In genomic region chr1:100219879-100220278, GRCh38 we compare ENCODE assay signal across 1 cellular context.
A peak's percentile ranks its signal among the peaks of the same experiment; 100 is the strongest.
TF ChIP-seq lines count a peak whose summit lies in the region.

No MANE protein-coding gene starts in this region.

TF ChIP-seq in K562, 482 proteins besides CTCF, POLR2A, EP300 and RAD21:
- TF ChIP-seq ZNF23 (CRISPR knock-in tag; IDR thresholded peaks at IDR 0.05): no peak
- no peak for TF ChIP-seq CBFA2T3 (IDR thresholded peaks at IDR 0.05)
- TF ChIP-seq TRIM24 (IDR thresholded peaks at IDR 0.05): 0 out of 4 replicates have a peak, but pooled peaks of 1 of the 2 experiments have one; percentile 17
- no peak for TF ChIP-seq EP400 (IDR thresholded peaks at IDR 0.05)
- TF ChIP-seq CAMTA2 (CRISPR knock-in tag; conservative IDR thresholded peaks at IDR 0.05): no peak
- no peak for TF ChIP-seq DACH1 (IDR thresholded peaks at IDR 0.05; ENCODE audit: partially characterized antibody)
- TF ChIP-seq CEBPB (tag; IDR thresholded peaks at IDR 0.05): peak; percentile 84
- TF ChIP-seq ATF3 (IDR thresholded peaks at IDR 0.05): peak; percentile 77
- no peak for TF ChIP-seq ATF3 (CRISPR knock-in tag; conservative IDR thresholded peaks at IDR 0.05)
- TF ChIP-seq CEBPG (CRISPR knock-in tag; IDR thresholded peaks at IDR 0.05): peak; percentile 63; the same call in 1 of the 2 replicates
- peak in 1 of 2 experiments; percentile 66; a peak in 1 of 4 replicates for TF ChIP-seq CEBPG (tag; conservative IDR thresholded peaks at IDR 0.05 in 1 of 2, IDR thresholded peaks at IDR 0.05 in 1 of 2)
- TF ChIP-seq FOSL1 (tag; conservative IDR thresholded peaks at IDR 0.05): peak; percentile 50; the same call in 1 of the 2 replicates
- no peak for TF ChIP-seq CBX1 (IDR thresholded peaks at IDR 0.05; ENCODE audit: low read depth)
- TF ChIP-seq POLR3A (IDR thresholded peaks at IDR 0.05; ENCODE audit: borderline replicate concordance, extremely low read depth, insufficient read depth, insufficient read length): no peak
- TF ChIP-seq JUND (IDR thresholded peaks at IDR 0.05; ENCODE audit: borderline replicate concordance, low read depth, low read length): peak; percentile 68
- 0 out of 3 replicates have a peak, but pooled peaks have one; percentile 27 for TF ChIP-seq JUND (tag; IDR thresholded peaks at IDR 0.05; ENCODE audit: borderline replicate concordance, low read depth, low read length)
- TF ChIP-seq JUNB (CRISPR knock-in tag; conservative IDR thresholded peaks at IDR 0.05): no peak
